Comparison of ENCODE assay signal across 12 cellular contexts in genomic region chr20:62666736-62667529, GRCh38. TPM values are rescaled to one million over a fixed set of nuclear protein-coding genes. Genes with fewer than 3 reads are reported as not detected.
DNase-seq lines count a peak whose midpoint lies in the region; ATAC-seq, FAIRE-seq and TF ChIP-seq lines count a peak whose summit lies in the region.
"Had no signal": no experiment of that assay in that cellular context is flagged by ENCODE, and none has a peak within 500 bp of the region (broad histone marks: within the 10 kb centered on the region; RNA-seq: fewer than 3 reads in every experiment).

No MANE protein-coding gene starts in this region.

- DNase-seq in Right ventricle myocardium inferior (ENCODE audit: missing footprints) (no peak), cardiac septum (ENCODE audit: low spot score) (no peak), cardiac fibroblast (ENCODE audit: low read depth in 2 of 2) (peak; percentile 42 to 43), right lobe of liver (peak in 2 of 3 donors; percentile 70), urothelium cell line (ENCODE audit: low spot score) (peak; percentile 53), NCI-H226 (no peak)
- DNase-seq: activated CD8-positive, alpha-beta memory T cell treated with anti-CD3 and anti-CD28 coated beads, Interleukin-2, amount 10 ng/mL, durations not matched to agents 7 days and 5 days; cerebellar nuclear complex had no signal

- TF ChIP-seq CTCF in cardiac fibroblast (IDR thresholded peaks at IDR 0.05; ENCODE audit: low read depth, low read length) (no peak), right lobe of liver (IDR thresholded peaks at IDR 0.05) (no peak)

- H3K4me1 ChIP-seq in right lobe of liver, result no peaks in the 10 kb centered on the region

- no peak for TF ChIP-seq POLR2A in right lobe of liver (IDR thresholded peaks at IDR 0.05)

- no peak for FAIRE-seq in urothelium cell line (lab: Jason Lieb, UNC)

- 25% methylated on average over 5 of the region's 27 CpGs for WGBS in right lobe of liver (ENCODE audit: insufficient coverage, low coverage, low lambda C conversion rate, missing lambda C conversion rate)

- ATAC-seq in Right ventricle myocardium inferior (peak; percentile 30), right lobe of liver (peak; percentile 46 to 68 (median 58)), GM19455 (IDR thresholded peaks at IDR 0.05; ENCODE audit: unreplicated experiment) (no peak), GM19324 (IDR thresholded peaks at IDR 0.05; ENCODE audit: low FRiP score, unreplicated experiment) (no peak)
- ATAC-seq: activated CD8-positive, alpha-beta memory T cell treated with anti-CD3 and anti-CD28 coated beads, Interleukin-2, amount 10 ng/mL, durations not matched to agents 7 days and 5 days had no signal

- no peaks in the 10 kb centered on the region for H3K9me3 ChIP-seq in right lobe of liver
- H3K9me3 ChIP-seq: neutrophil had no signal

- no peaks in the 10 kb centered on the region for H3K27me3 ChIP-seq in right lobe of liver
- H3K27me3 ChIP-seq: neutrophil had no signal

- no peaks in the 10 kb centered on the region for H3K36me3 ChIP-seq in right lobe of liver
- H3K36me3 ChIP-seq: neutrophil had no signal

- H3K4me3 ChIP-seq in cardiac fibroblast (replicated peaks in 1 of 2; ENCODE audit: low read depth in 2 of 2, low read length in 2 of 2) (no peak overlapping the region), right lobe of liver (no peak overlapping the region)
- H3K4me3 ChIP-seq: SK-N-MC had no signal

- intact Hi-C loops in Right ventricle myocardium inferior (cut with DNase I), result no loop called here
- intact Hi-C loops in cardiac septum (cut with DNase I), result loop anchor here (5.0 kb wide), 1 partner anchor 140 kb away; no protein-coding TSS in a partner anchor
- intact Hi-C loops in right lobe of liver (cut with DNase I), result no loop called here

- no peak overlapping the region for H3K27ac ChIP-seq in right lobe of liver
- H3K27ac ChIP-seq: neutrophil, SK-N-MC had no signal

RNA-seq across cellular contexts. Expression of gene SLCO4A1, which starts 24.6 kb away (rescaled TPM):
- 15.5 TPM for total RNA-seq in Right ventricle myocardium inferior
- 10.8 TPM for total RNA-seq in cardiac septum
- total RNA-seq in right lobe of liver, result 1 to 10 TPM in 5 of 6 experiments, under 1 TPM in 1; 0.93 to 8.8 (median 4.3) TPM

RNA-seq across cellular contexts. Expression of gene NTSR1, which starts 41.7 kb away (rescaled TPM):
- total RNA-seq in Right ventricle myocardium inferior (not detected), cardiac septum (0.08 TPM), right lobe of liver (under 1 TPM in 4 of 6 experiments, not detected in 2; 0.04 to 0.74 (median 0.09) TPM)
- total RNA-seq: activated CD8-positive, alpha-beta memory T cell treated with anti-CD3 and anti-CD28 coated beads, Interleukin-2, amount 10 ng/mL, durations not matched to agents 7 days and 5 days had no signal

Comparison
In these comparisons a context has a peak if more than half of its experiments do, and no peak if none do; other contexts are left out.
1. ATAC-seq: peak in Right ventricle myocardium inferior (single experiment) and right lobe of liver (4 of 4); none in GM19455 (single experiment) and GM19324 (single experiment).
2. DNase-seq: peak in cardiac fibroblast (2 of 2), right lobe of liver (2 of 3) and urothelium cell line (single experiment); none in Right ventricle myocardium inferior (single experiment), cardiac septum (single experiment) and NCI-H226 (single experiment).